In the genomic region with DNA sequence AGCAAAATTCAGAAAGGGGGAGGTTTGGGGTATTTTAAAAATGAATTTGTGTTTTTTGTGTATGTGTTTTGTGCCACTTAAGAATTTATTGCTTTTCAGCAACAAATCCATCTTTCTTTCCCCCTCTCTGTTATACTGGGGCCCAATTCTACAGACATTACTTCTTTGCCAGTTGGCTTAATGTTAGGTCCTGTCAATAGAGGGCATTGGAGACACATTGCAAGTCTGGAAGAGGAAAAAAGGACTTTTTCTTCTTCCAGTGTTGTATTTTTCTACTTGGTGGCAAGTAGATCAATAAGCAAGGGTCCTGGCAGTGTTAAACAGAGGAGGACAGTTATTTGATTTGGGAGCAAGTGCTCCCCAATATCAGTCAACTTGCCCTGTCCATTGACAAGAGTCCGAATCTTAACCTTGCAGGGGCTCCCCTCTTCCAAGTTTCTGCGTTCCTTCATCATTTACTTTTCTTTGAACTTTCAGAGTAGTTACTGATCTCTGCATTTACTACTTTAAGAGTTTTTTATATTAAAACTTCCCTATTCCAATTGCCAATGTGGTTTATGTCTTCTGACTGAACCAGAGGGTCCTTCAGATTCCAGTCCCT, we compare ENCODE assay signal across 13 cellular contexts. TPM values are rescaled to one million over a fixed set of nuclear protein-coding genes. Genes with fewer than 3 reads are reported as not detected.
DNase-seq lines count a peak whose midpoint lies in the region; ATAC-seq and TF ChIP-seq lines count a peak whose summit lies in the region.
"Had no signal": no experiment of that assay in that cellular context is flagged by ENCODE, and none has a peak within 500 bp of the region (broad histone marks: within the 10 kb centered on the region; RNA-seq: fewer than 3 reads in every experiment).

No MANE protein-coding gene starts in this region.

- no peak overlapping the region for H3K4me3 ChIP-seq in LNCaP clone FGC (ENCODE audit: low read depth, low read length)
- H3K4me3 ChIP-seq in neural cell (ENCODE audit: low read length) = no peak overlapping the region
- no peak overlapping the region for H3K4me3 ChIP-seq in upper lobe of right lung
- no peak overlapping the region for H3K4me3 ChIP-seq in PC-9
- H3K4me3 ChIP-seq: A549, gastroesophageal sphincter, thoracic aorta had no signal

- H3K79me2 ChIP-seq in neural cell (replicated peaks; ENCODE audit: insufficient read depth, low read length) (no peaks in the 10 kb centered on the region), PC-9 (ENCODE audit: low read depth) (no peaks in the 10 kb centered on the region)

- H3K27ac ChIP-seq in neural cell (ENCODE audit: low read length) = no peak overlapping the region
- no peak overlapping the region for H3K27ac ChIP-seq in upper lobe of right lung
- no peak overlapping the region for H3K27ac ChIP-seq in PC-9
- H3K27ac ChIP-seq: A549, gastroesophageal sphincter, thoracic aorta had no signal

- intact Hi-C loops in upper lobe of right lung (cut with DNase I) = no loop called here
- intact Hi-C loops in PC-9 (cut with micrococcal nuclease; ENCODE audit: unreplicated experiment) = no loop called here

- no peak for ATAC-seq in upper lobe of right lung
- ATAC-seq: A549, gastroesophageal sphincter had no signal

- H4K20me1 ChIP-seq in neural cell (ENCODE audit: insufficient read depth) = no peaks in the 10 kb centered on the region
- no peaks in the 10 kb centered on the region; the same call in 1 of the 2 replicates for H4K20me1 ChIP-seq in PC-9 (ENCODE audit: insufficient read depth)

- no peak for TF ChIP-seq EP300 in neural cell (conservative IDR thresholded peaks at IDR 0.05; ENCODE audit: poor library complexity, severe bottlenecking)

- DNase-seq in NCI-H748 (lab: John Stamatoyannopoulos, UW; ENCODE audit: unreplicated experiment) = peak; percentile 12
- DNase-seq in NCI-H748 treated with DMSO at 0.1 percent for 48 hours (lab: John Stamatoyannopoulos, UW) = no peak
- DNase-seq in LNCaP clone FGC (ENCODE audit: low read depth) = no peak
- peak; percentile 5 for DNase-seq in cerebellar cortex (ENCODE audit: low spot score)
- DNase-seq in upper lobe of right lung = no peak
- no peak for DNase-seq in RPMI8226
- no peak for DNase-seq in PC-9
- DNase-seq: stimulated activated CD4-positive, alpha-beta T cell treated with anti-CD3 and anti-CD28 coated beads, Interleukin-4, amount 100 ng/mL, for 1 hour had no signal

- H3K36me3 ChIP-seq in neural cell (ENCODE audit: insufficient read depth, low read length) (no peaks in the 10 kb centered on the region), upper lobe of right lung (no peaks in the 10 kb centered on the region), PC-9 (ENCODE audit: low read depth) (no peaks in the 10 kb centered on the region)
- H3K36me3 ChIP-seq: gastroesophageal sphincter, thoracic aorta had no signal

- H3K9me3 ChIP-seq in neural cell (ENCODE audit: low read length) (no peaks in the 10 kb centered on the region), upper lobe of right lung (no peaks in the 10 kb centered on the region), PC-9 (ENCODE audit: insufficient read depth, low read depth) (0 out of 2 replicates have a peak, but pooled peaks cover 3% of the 10 kb centered on the region)
- H3K9me3 ChIP-seq: A549, thoracic aorta had no signal

- H3K27me3 ChIP-seq in neural cell (ENCODE audit: insufficient read depth, low read depth, low read length) (no peaks in the 10 kb centered on the region), upper lobe of right lung (peaks cover 3% of the 10 kb centered on the region), PC-9 (ENCODE audit: insufficient read depth, low read depth) (peaks cover 26% of the 10 kb centered on the region; the same call in 1 of the 2 replicates)

- BruUV-seq in PC-9 (replicated peaks; lab: Mats Ljungman, UMichigan) = no TSS peak

- H3K4me2 ChIP-seq in neural cell (ENCODE audit: low read length) (no peak overlapping the region), PC-9 (no peak overlapping the region)
- H3K4me2 ChIP-seq: A549 had no signal

- H2AFZ ChIP-seq in neural cell (ENCODE audit: low read depth, low read length) (no peak overlapping the region), PC-9 (no peak overlapping the region)

- CTCF ChIA-PET in PC-9 (lab: Charles Lee) = no interaction called here

- H3K9me2 ChIP-seq in neural cell (ENCODE audit: insufficient read depth, low read length) = no peaks in the 10 kb centered on the region
- H3K9me2 ChIP-seq in PC-9 (ENCODE audit: insufficient read depth) = no peaks in the 10 kb centered on the region

- TF ChIP-seq RAD21 in neural cell (conservative IDR thresholded peaks at IDR 0.05) = peak; percentile 30

- peak; percentile 30 for TF ChIP-seq CTCF in LNCaP clone FGC (IDR thresholded peaks at IDR 0.05; ENCODE audit: control insufficient read depth, extremely low read depth, insufficient read depth)
- TF ChIP-seq CTCF in neural cell (IDR thresholded peaks at IDR 0.05; ENCODE audit: poor library complexity, severe bottlenecking) = peak; percentile 22
- no peak for TF ChIP-seq CTCF in upper lobe of right lung (IDR thresholded peaks at IDR 0.05)
- no peak; the same call in 1 of the 2 replicates for TF ChIP-seq CTCF in PC-9 (conservative IDR thresholded peaks at IDR 0.05)

- H3K4me1 ChIP-seq in upper lobe of right lung (no peaks in the 10 kb centered on the region), PC-9 (replicated peaks; ENCODE audit: insufficient read depth) (no peaks in the 10 kb centered on the region)
- H3K4me1 ChIP-seq: A549, gastroesophageal sphincter had no signal

- no peaks in the 10 kb centered on the region for H3F3A ChIP-seq in neural cell (ENCODE audit: insufficient read depth, low read length, poor library complexity, severe bottlenecking)
- no peaks in the 10 kb centered on the region for H3F3A ChIP-seq in PC-9 (ENCODE audit: insufficient read depth, low read depth)

- POLR2A ChIA-PET in PC-9 (lab: Charles Lee; ENCODE audit: unreplicated experiment) = no interaction called here

- no peak overlapping the region for H3K9ac ChIP-seq in neural cell (ENCODE audit: low read length)

TF ChIP-seq in neural cell, 6 proteins besides CTCF, POLR2A, EP300 and RAD21:
- no peak for TF ChIP-seq MXI1 (conservative IDR thresholded peaks at IDR 0.05; ENCODE audit: poor library complexity, severe bottlenecking)
- TF ChIP-seq EZH2 (IDR thresholded peaks at IDR 0.05; ENCODE audit: borderline replicate concordance, insufficient read depth, low read length, poor library complexity, severe bottlenecking) = no peak
- TF ChIP-seq, protein P1, sequence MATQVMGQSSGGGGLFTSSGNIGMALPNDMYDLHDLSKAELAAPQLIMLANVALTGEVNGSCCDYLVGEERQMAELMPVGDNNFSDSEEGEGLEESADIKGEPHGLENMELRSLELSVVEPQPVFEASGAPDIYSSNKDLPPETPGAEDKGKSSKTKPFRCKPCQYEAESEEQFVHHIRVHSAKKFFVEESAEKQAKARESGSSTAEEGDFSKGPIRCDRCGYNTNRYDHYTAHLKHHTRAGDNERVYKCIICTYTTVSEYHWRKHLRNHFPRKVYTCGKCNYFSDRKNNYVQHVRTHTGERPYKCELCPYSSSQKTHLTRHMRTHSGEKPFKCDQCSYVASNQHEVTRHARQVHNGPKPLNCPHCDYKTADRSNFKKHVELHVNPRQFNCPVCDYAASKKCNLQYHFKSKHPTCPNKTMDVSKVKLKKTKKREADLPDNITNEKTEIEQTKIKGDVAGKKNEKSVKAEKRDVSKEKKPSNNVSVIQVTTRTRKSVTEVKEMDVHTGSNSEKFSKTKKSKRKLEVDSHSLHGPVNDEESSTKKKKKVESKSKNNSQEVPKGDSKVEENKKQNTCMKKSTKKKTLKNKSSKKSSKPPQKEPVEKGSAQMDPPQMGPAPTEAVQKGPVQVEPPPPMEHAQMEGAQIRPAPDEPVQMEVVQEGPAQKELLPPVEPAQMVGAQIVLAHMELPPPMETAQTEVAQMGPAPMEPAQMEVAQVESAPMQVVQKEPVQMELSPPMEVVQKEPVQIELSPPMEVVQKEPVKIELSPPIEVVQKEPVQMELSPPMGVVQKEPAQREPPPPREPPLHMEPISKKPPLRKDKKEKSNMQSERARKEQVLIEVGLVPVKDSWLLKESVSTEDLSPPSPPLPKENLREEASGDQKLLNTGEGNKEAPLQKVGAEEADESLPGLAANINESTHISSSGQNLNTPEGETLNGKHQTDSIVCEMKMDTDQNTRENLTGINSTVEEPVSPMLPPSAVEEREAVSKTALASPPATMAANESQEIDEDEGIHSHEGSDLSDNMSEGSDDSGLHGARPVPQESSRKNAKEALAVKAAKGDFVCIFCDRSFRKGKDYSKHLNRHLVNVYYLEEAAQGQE (IDR thresholded peaks at IDR 0.05; ENCODE audit: borderline replicate concordance) = no peak
- no peak for TF ChIP-seq SMC3 (conservative IDR thresholded peaks at IDR 0.05; ENCODE audit: poor library complexity)
- no peak for TF ChIP-seq TAF1 (IDR thresholded peaks at IDR 0.05; ENCODE audit: low read depth)
- TF ChIP-seq POLR2AphosphoS5 (IDR thresholded peaks at IDR 0.05) = no peak

RNA-seq across cellular contexts. Expression of a gene that starts 23.4 kb away (rescaled TPM):
- 13.7 and 14.9 TPM in 2 replicates for polyA plus RNA-seq in neural cell
- polyA minus RNA-seq in neural cell = 41.6 and 42.9 TPM in 2 replicates
- 4.3 TPM for total RNA-seq in upper lobe of right lung
- total RNA-seq in PC-9 (2021) = not detected in 2 replicates
- total RNA-seq: myocyte had no signal
- polyA plus RNA-seq: A549 had no signal

Comparison
In these comparisons a context has a peak if more than half of its experiments do, and no peak if none do; other contexts are left out.
1. DNase-seq: peak in NCI-H748 (single experiment) and cerebellar cortex (single experiment); none in NCI-H748 treated with DMSO at 0.1 percent for 48 hours (single experiment), LNCaP clone FGC (single experiment), upper lobe of right lung (single experiment), RPMI8226 (single experiment) and PC-9 (0 of 2).
2. CTCF ChIP-seq: peak in LNCaP clone FGC (single experiment) and neural cell (single experiment); none in upper lobe of right lung (single experiment) and PC-9 (single experiment).